Comparison of ENCODE assay signal across 8 cellular contexts in the genomic region with DNA sequence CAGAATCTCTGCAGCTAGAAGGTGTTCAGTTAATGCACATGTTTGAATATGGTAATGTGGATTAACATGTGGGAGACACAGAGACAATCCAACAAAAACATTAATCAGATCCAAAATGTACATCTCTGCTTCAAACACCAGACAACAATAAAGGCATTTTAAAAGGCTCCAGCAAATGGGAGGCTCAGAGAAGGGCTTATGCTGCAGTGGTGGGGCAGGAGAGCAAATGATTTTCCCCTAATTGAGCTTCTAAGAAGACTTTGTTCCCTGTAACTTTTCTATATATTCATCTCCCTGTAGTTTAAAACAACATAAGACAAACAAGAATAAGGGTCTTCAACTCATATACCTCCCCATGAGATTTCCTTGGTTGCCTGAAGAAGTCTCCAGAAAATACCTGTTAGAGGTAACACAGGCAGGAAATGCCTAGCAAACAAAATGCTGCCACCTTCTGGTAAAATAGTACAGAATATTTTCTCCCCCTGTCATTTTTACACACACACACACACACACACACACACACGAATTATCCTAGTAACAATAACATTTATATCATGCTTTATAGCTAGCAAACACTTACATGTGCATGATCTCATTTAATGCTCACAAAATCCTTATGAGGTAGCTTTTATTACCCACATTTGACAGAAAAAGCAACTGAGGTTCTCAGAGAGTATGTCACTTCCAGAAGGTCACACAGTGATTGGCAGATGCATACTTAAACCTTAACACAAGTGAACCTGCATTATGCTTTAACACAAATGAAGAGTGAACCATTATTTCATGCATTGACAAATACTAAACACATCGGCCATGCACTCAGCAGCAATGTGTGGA.
DNase-seq lines count a peak whose midpoint lies in the region; ATAC-seq, FAIRE-seq and TF ChIP-seq lines count a peak whose summit lies in the region.

No MANE protein-coding gene starts in this region.

- peak; percentile 71 for TF ChIP-seq CTCF in A549 (IDR thresholded peaks at IDR 0.05)
- TF ChIP-seq CTCF in GM10248 (IDR thresholded peaks at IDR 0.05; ENCODE audit: control extremely low read depth, extremely low read depth, low read depth, missing control alignments), result peak; percentile 55

- TF ChIP-seq EP300 in A549 (IDR thresholded peaks at IDR 0.05), result no peak

- peak; percentile 85 for TF ChIP-seq RAD21 in A549 (conservative IDR thresholded peaks at IDR 0.05 in 1 of 2, IDR thresholded peaks at IDR 0.05 in 1 of 2)

- no peak overlapping the region for H3K4me3 ChIP-seq in A549

- no peak for TF ChIP-seq POLR2A in A549 (IDR thresholded peaks at IDR 0.05; ENCODE audit: low read length)

- intact Hi-C loops in posterior vena cava (cut with DNase I), result no loop called here

- H3K4me1 ChIP-seq in A549, result 0 out of 3 replicates have a peak, but pooled peaks cover 3% of the 10 kb centered on the region

- H3K27ac ChIP-seq in A549, result no peak overlapping the region; a peak in 1 of 6 replicates

- FAIRE-seq in A549 (lab: Jason Lieb, UNC), result no peak

- POLR2A ChIA-PET in A549 (lab: Yijun Ruan, JAX) (no interaction called here), GM10248 (lab: Yijun Ruan, JAX) (no interaction called here)

- ATAC-seq in A549, result peak; percentile 34 to 81; a peak in 4 of 6 replicates
- peak; percentile 71 for ATAC-seq in HG03460 (IDR thresholded peaks at IDR 0.05; ENCODE audit: unreplicated experiment)
- no peak for ATAC-seq in GM18520 (IDR thresholded peaks at IDR 0.05; ENCODE audit: unreplicated experiment)

- CTCF ChIA-PET in A549 (lab: Yijun Ruan, JAX), result interaction anchor here (0.7 to 10.0 kb wide), 43 partner anchors 9 to 527 kb away, joined by 3 to 237 read pairs (median 4); partner anchors contain the start of gene MB21D2
- CTCF ChIA-PET in GM10248 (lab: Yijun Ruan, JAX), result interaction anchor here (0.7 to 10.0 kb wide), 45 partner anchors 9 to 574 kb away, joined by 3 to 260 read pairs (median 4); no protein-coding TSS in a partner anchor

- no peaks in the 10 kb centered on the region for H3K9me3 ChIP-seq in A549

- H3K4me2 ChIP-seq in A549, result no peak overlapping the region

- DNase-seq in A549 (ENCODE audit: low read depth in 1 of 2, low spot score in 1 of 2) (peak; percentile 15 to 55), GM10248 (ENCODE audit: extremely low spot score) (peak; percentile 44), NCI-H748 treated with DMSO at 0.1 percent for 48 hours (lab: John Stamatoyannopoulos, UW) (peak; percentile 9), cerebellum (ENCODE audit: low spot score) (peak; percentile 40), myocyte (ENCODE audit: low read depth) (peak; percentile 38), posterior vena cava (ENCODE audit: low spot score) (no peak)

- 0% methylated on average over 2 of the region's 2 CpGs for WGBS in A549 (ENCODE audit: missing lambda C conversion rate)

TF ChIP-seq in A549, 52 proteins besides CTCF, POLR2A, EP300 and RAD21:
- no peak for TF ChIP-seq ZNF302 (CRISPR knock-in tag; IDR thresholded peaks at IDR 0.05)
- no peak for TF ChIP-seq RFX5 (IDR thresholded peaks at IDR 0.05)
- no peak for TF ChIP-seq MAFK (IDR thresholded peaks at IDR 0.05; ENCODE audit: partially characterized antibody)
- no peak for TF ChIP-seq RNF2 (IDR thresholded peaks at IDR 0.05; ENCODE audit: borderline replicate concordance, low read depth)
- TF ChIP-seq BHLHE40 (IDR thresholded peaks at IDR 0.05; ENCODE audit: low read depth, low read length), result no peak
- TF ChIP-seq SMC3 (IDR thresholded peaks at IDR 0.05), result peak; percentile 94
- TF ChIP-seq GATA3 (IDR thresholded peaks at IDR 0.05; ENCODE audit: borderline replicate concordance), result no peak
- no peak for TF ChIP-seq HDAC2 (IDR thresholded peaks at IDR 0.05)
- no peak for TF ChIP-seq HOXA7 (CRISPR knock-in tag; IDR thresholded peaks at IDR 0.05)
